Comparison of ENCODE assay signal across 1 cellular context in the genomic region with DNA sequence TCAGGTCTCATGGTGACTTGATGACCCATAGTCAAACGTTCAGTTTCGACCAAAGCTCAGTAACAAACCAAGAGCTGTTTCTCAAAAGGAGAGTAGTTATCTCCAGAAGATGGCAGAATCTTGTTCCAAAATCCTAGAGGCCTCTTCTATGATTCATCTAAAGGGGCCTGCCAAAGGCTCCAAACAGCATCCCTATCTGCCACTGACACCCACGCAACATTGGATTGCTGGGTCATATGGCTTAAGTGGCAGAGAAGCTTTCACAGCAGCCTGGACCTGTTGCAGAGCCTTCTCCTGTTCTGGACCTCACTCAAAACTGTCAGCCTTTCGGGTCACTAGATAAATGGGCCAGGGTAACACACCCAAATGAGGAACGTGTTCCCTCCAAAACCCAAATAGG.
TF ChIP-seq lines count a peak whose summit lies in the region.

No MANE protein-coding gene starts in this region.

TF ChIP-seq in K562, 482 proteins besides CTCF, POLR2A, EP300 and RAD21 (continued from another document):
- no peak for TF ChIP-seq ZNF175 (CRISPR knock-in tag; IDR thresholded peaks at IDR 0.05; ENCODE audit: low read depth)
- TF ChIP-seq ZNF232 (CRISPR knock-in tag; IDR thresholded peaks at IDR 0.05), result no peak
- TF ChIP-seq EWSR1 (IDR thresholded peaks at IDR 0.05; ENCODE audit: borderline replicate concordance, low read depth, partially characterized antibody), result no peak
